ENCODE assay signal across 17 cellular contexts in genomic region chr2:238821391-238821790, GRCh38. TPM values are rescaled to one million over a fixed set of nuclear protein-coding genes. Genes with fewer than 3 reads are reported as not detected.
DNase-seq lines count a peak whose midpoint lies in the region; ATAC-seq, FAIRE-seq and TF ChIP-seq lines count a peak whose summit lies in the region.
"Had no signal": no experiment of that assay in that cellular context is flagged by ENCODE, and none has a peak within 500 bp of the region (broad histone marks: within the 10 kb centered on the region; RNA-seq: fewer than 3 reads in every experiment).

No MANE protein-coding gene starts in this region.

- no peak for TF ChIP-seq POLR2A in GM12892 (IDR thresholded peaks at IDR 0.05; ENCODE audit: low read depth, low read length)

- H3K9ac ChIP-seq in astrocyte (ENCODE audit: low read length): no peak overlapping the region

- H3K9me3 Mint-ChIP-seq in astrocyte (ENCODE audit: unreplicated experiment): peaks cover 17% of the 10 kb centered on the region

- no peak overlapping the region for H3K4me3 ChIP-seq in astrocyte (ENCODE audit: insufficient read depth, low read depth, low read length)
- H3K4me3 ChIP-seq: pancreas, transverse colon had no signal

- H3K27me3 ChIP-seq in astrocyte (ENCODE audit: insufficient read depth, low read length): no peaks in the 10 kb centered on the region

- no peaks in the 10 kb centered on the region for H3K79me2 ChIP-seq in astrocyte (ENCODE audit: insufficient read depth, low read length)

- H4K20me1 ChIP-seq in astrocyte (ENCODE audit: insufficient read depth, low read length): no peaks in the 10 kb centered on the region

- H3K4me1 Mint-ChIP-seq in astrocyte (ENCODE audit: low read depth, unreplicated experiment) (peaks cover 11% of the 10 kb centered on the region), T-helper 17 cell (no peaks in the 10 kb centered on the region)

- H3K36me3 Mint-ChIP-seq in astrocyte (ENCODE audit: low read depth, unreplicated experiment): no peaks in the 10 kb centered on the region
- no peaks in the 10 kb centered on the region for H3K36me3 Mint-ChIP-seq in T-helper 17 cell (ENCODE audit: low read depth)
- H3K36me3 Mint-ChIP-seq: activated naive CD8-positive, alpha-beta T cell had no signal

- DNase-seq in A172 (ENCODE audit: low spot score): peak; percentile 66
- peak; percentile 82 for DNase-seq in HCEC 1CT
- DNase-seq in astrocyte (ENCODE audit: low read depth): peak; percentile 77
- DNase-seq in kidney tubule cell (ENCODE audit: low spot score): peak; percentile 80
- no peak for DNase-seq in middle frontal gyrus (ENCODE audit: extremely low spot score, low spot score)
- no peak for DNase-seq in T-helper 17 cell
- DNase-seq in GM12892 (ENCODE audit: insufficient read length): no peak
- DNase-seq: activated CD8-positive, alpha-beta memory T cell treated with anti-CD3 and anti-CD28 coated beads, Interleukin-2, amount 50 U/mL, for 4 hours; central memory CD4-positive, alpha-beta T cell; NK-92 treated with Interleukin-12 subunit alpha and Interleukin-12 subunit beta, amount 100 ng/mL, for 24 hours; pancreas; stimulated activated naive CD4-positive, alpha-beta T cell; transverse colon had no signal

- H3K9me3 ChIP-seq in astrocyte (ENCODE audit: insufficient read depth, low read depth, low read length): peaks cover 2% of the 10 kb centered on the region
- H3K9me3 ChIP-seq in T-helper 17 cell (ENCODE audit: control insufficient read depth, low read length, poor library complexity, severe bottlenecking): no peaks in the 10 kb centered on the region
- H3K9me3 ChIP-seq: pancreas had no signal

- peaks cover 7% of the 10 kb centered on the region for H3K4me1 ChIP-seq in astrocyte (ENCODE audit: insufficient read depth, low read length)
- H3K4me1 ChIP-seq: pancreas, transverse colon had no signal

- TF ChIP-seq CTCF in astrocyte (IDR thresholded peaks at IDR 0.05; ENCODE audit: insufficient read depth, low read depth, low read length): no peak

- H3K27ac Mint-ChIP-seq in astrocyte (ENCODE audit: unreplicated experiment) (no peak overlapping the region), T-helper 17 cell (no peak overlapping the region)
- H3K27ac Mint-ChIP-seq: activated naive CD8-positive, alpha-beta T cell; T-helper 2 cell treated with Interferon-gamma antibody and Interleukin-4, amounts not matched to agents 5 μg/mL and 100 μg/mL, for 36 hours had no signal

- peak overlapping the region; percentile 26 for H3K4me2 ChIP-seq in astrocyte (ENCODE audit: low read length)

- H3K4me3 Mint-ChIP-seq in astrocyte (ENCODE audit: unreplicated experiment) (no peak overlapping the region), T-helper 17 cell (no peak overlapping the region)
- H3K4me3 Mint-ChIP-seq: activated naive CD8-positive, alpha-beta T cell; T-helper 2 cell treated with Interferon-gamma antibody and Interleukin-4, amounts not matched to agents 5 μg/mL and 100 μg/mL, for 36 hours had no signal

- ATAC-seq in HG03108 (IDR thresholded peaks at IDR 0.05; ENCODE audit: unreplicated experiment) (no peak), T-helper 17 cell (no peak)
- ATAC-seq: pancreas had no signal

- H3K36me3 ChIP-seq in astrocyte (ENCODE audit: insufficient read depth, low read length): no peaks in the 10 kb centered on the region
- H3K36me3 ChIP-seq: pancreas, transverse colon had no signal

- H3K27me3 Mint-ChIP-seq in astrocyte (ENCODE audit: low read depth, unreplicated experiment) (peaks cover 14% of the 10 kb centered on the region), T-helper 17 cell (peaks cover 52% of the 10 kb centered on the region)

- FAIRE-seq in astrocyte (lab: Jason Lieb, UNC) (no peak), GM12892 (lab: Jason Lieb, UNC) (no peak)
- FAIRE-seq: islet of Langerhans, pancreas had no signal

- H3K27ac ChIP-seq in astrocyte (ENCODE audit: low read depth, low read length): no peak overlapping the region
- H3K27ac ChIP-seq: pancreas, transverse colon had no signal

- no peak overlapping the region for H2AFZ ChIP-seq in astrocyte (ENCODE audit: low read depth, low read length)

RNA-seq across cellular contexts. Expression of gene TWIST2, which starts 26.5 kb away (rescaled TPM):
- total RNA-seq in A172 (2014; rRNA removed; shearing (Covaris generic)): 32.3 and 38.8 TPM in 2 replicates
- 2.5 and 3.2 TPM in 2 replicates for total RNA-seq in astrocyte
- total RNA-seq in T-helper 17 cell: not detected
- polyA plus RNA-seq in GM12892 (2012; ENCODE audit: missing spikeins): not detected

Comparison
In these comparisons a context has a peak if more than half of its experiments do, and no peak if none do; other contexts are left out.
1. DNase-seq: peak in A172 (single experiment), HCEC 1CT (single experiment), astrocyte (single experiment) and kidney tubule cell (single experiment); none in middle frontal gyrus (single experiment), T-helper 17 cell (0 of 3) and GM12892 (single experiment).